9 cellular contexts compared by ENCODE assay signal in the genomic region with DNA sequence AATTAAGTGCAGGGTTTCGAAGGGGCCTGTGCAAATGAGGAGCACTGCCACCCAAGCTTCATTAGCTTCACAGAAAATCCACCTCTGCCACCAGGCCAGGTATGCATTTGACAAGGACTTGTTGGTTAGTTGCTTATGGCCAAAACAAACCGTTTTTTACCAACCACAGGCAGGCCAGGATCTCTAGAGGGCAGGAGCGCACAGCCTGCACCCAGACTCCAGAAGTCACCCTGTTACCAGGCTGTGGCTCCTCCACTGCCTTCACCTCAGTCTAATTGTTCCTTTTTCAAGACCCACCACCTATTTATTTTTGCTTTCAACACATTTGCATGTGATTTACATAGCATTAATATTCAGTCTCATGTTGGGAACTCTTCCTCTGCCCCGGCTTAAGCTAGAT.
DNase-seq lines count a peak whose midpoint lies in the region; ATAC-seq, FAIRE-seq and TF ChIP-seq lines count a peak whose summit lies in the region.
"Had no signal": no experiment of that assay in that cellular context is flagged by ENCODE, and none has a peak within 500 bp of the region (broad histone marks: within the 10 kb centered on the region; RNA-seq: fewer than 3 reads in every experiment).

No MANE protein-coding gene starts in this region.

- ATAC-seq in Panc1 (peak; percentile 67; the same call in 1 of the 2 replicates), HG03175 (IDR thresholded peaks at IDR 0.05; ENCODE audit: unreplicated experiment) (no peak)
- ATAC-seq in naive thymus-derived CD8-positive, alpha-beta T cell: no peak

- BruUV-seq in Panc1 (replicated peaks; lab: Mats Ljungman, UMichigan): no TSS peak

- intact Hi-C loops in Panc1 (cut with micrococcal nuclease; ENCODE audit: unreplicated experiment): no loop called here

- H3K27me3 ChIP-seq in Panc1 (ENCODE audit: control insufficient read depth, insufficient read depth, low read length): no peaks in the 10 kb centered on the region

- H3K4me3 Mint-ChIP-seq in naive thymus-derived CD8-positive, alpha-beta T cell: no peak overlapping the region

- no peak overlapping the region for H3K27ac Mint-ChIP-seq in naive thymus-derived CD8-positive, alpha-beta T cell

- peaks cover 0 to 2% (median 0%) of the 10 kb centered on the region in 3 donors for H3K36me3 Mint-ChIP-seq in naive thymus-derived CD8-positive, alpha-beta T cell

- DNase-seq in ACHN: peak; percentile 46
- no peak for DNase-seq in Panc1 (ENCODE audit: low read depth, low spot score)
- DNase-seq in fibroblast of pulmonary artery (ENCODE audit: low read depth): peak; percentile 55
- DNase-seq in activated CD4-positive, CD25-positive, alpha-beta regulatory T cell (lab: John Stamatoyannopoulos, UW): no peak
- DNase-seq in naive thymus-derived CD8-positive, alpha-beta T cell: no peak
- DNase-seq in frontal cortex (ENCODE audit: low spot score in 2 of 2): no peak
- DNase-seq: KG1 had no signal

- H3K4me3 ChIP-seq in Panc1 (ENCODE audit: low read depth in 2 of 2, low read length in 2 of 2): no peak overlapping the region
- no peak overlapping the region for H3K4me3 ChIP-seq in fibroblast of pulmonary artery (replicated peaks; ENCODE audit: low read depth, low read length)

- no peak overlapping the region for H3K27ac ChIP-seq in Panc1 (ENCODE audit: low read length)

- H3K4me1 Mint-ChIP-seq in naive thymus-derived CD8-positive, alpha-beta T cell: peaks cover 20 to 25% (median 22%) of the 10 kb centered on the region in 4 donors

- H3K4me1 ChIP-seq in Panc1 (ENCODE audit: control insufficient read depth, insufficient read depth, low read length): no peaks in the 10 kb centered on the region

- POLR2A ChIA-PET in Panc1 (lab: Charles Lee): no interaction called here
- POLR2A ChIA-PET in naive thymus-derived CD8-positive, alpha-beta T cell (lab: Charles Lee): no interaction called here

- no peaks in the 10 kb centered on the region for H3K9me3 Mint-ChIP-seq in naive thymus-derived CD8-positive, alpha-beta T cell

- no peaks in the 10 kb centered on the region for H3K36me3 ChIP-seq in Panc1 (ENCODE audit: control insufficient read depth, insufficient read depth, low read length)

- CTCF ChIA-PET in Panc1 (lab: Charles Lee): interaction anchor here (0.6 kb wide), 1 partner anchor 76 kb away, joined by 3 read pairs; no protein-coding TSS in a partner anchor

- FAIRE-seq in G401.6 (lab: Jason Lieb, UNC) (peak; percentile 57), frontal cortex (lab: Jason Lieb, UNC) (no peak)

- peaks cover 47 to 99% (median 71%) of the 10 kb centered on the region in 5 donors for H3K27me3 Mint-ChIP-seq in naive thymus-derived CD8-positive, alpha-beta T cell

- in situ Hi-C loops in ACHN (cut with HindIII; ENCODE audit: low pct_ligation_motif_present, low pct_unique_long_range_greater_than_20kb, low sequenced_read_pairs): no loop called here
- in situ Hi-C loops in Panc1 (cut with HindIII; ENCODE audit: low pct_unique_long_range_greater_than_20kb, low sequenced_read_pairs): no loop called here

- no peak; the same call in 1 of the 2 replicates for TF ChIP-seq CTCF in Panc1 (IDR thresholded peaks at IDR 0.05)
- peak; percentile 43 for TF ChIP-seq CTCF in fibroblast of pulmonary artery (IDR thresholded peaks at IDR 0.05; ENCODE audit: low read length, missing control alignments)

- H3K9me3 ChIP-seq in Panc1 (ENCODE audit: control insufficient read depth, insufficient read depth, low read depth, low read length): no peaks in the 10 kb centered on the region

Comparison
In these comparisons a context has a peak if more than half of its experiments do, and no peak if none do; other contexts are left out.
1. DNase-seq: peak in ACHN (single experiment) and fibroblast of pulmonary artery (single experiment); none in Panc1 (single experiment), activated CD4-positive, CD25-positive, alpha-beta regulatory T cell (0 of 4), naive thymus-derived CD8-positive, alpha-beta T cell (0 of 10) and frontal cortex (0 of 2).